In genomic region chr6:111731404-111732195, GRCh38 we compare ENCODE assay signal across 9 cellular contexts.
DNase-seq lines count a peak whose midpoint lies in the region; ATAC-seq and TF ChIP-seq lines count a peak whose summit lies in the region.
"Had no signal": no experiment of that assay in that cellular context is flagged by ENCODE, and none has a peak within 500 bp of the region (broad histone marks: within the 10 kb centered on the region; RNA-seq: fewer than 3 reads in every experiment).

No MANE protein-coding gene starts in this region.

- no peaks in the 10 kb centered on the region for H3K27me3 Mint-ChIP-seq in effector memory CD8-positive, alpha-beta T cell
- no peaks in the 10 kb centered on the region for H3K27me3 Mint-ChIP-seq in natural killer cell treated with Interleukin-12 subunit alpha and Interleukin-12 subunit beta and Interleukin-15 and Interleukin-18, amount 100 ng/mL, for 72 hours

- peak; percentile 38 for DNase-seq in GM12865 (ENCODE audit: low read depth)
- DNase-seq in MV-4-11 (lab: John Stamatoyannopoulos, UW): peak; percentile 55
- no peak for DNase-seq in effector memory CD8-positive, alpha-beta T cell
- DNase-seq in natural killer cell treated with Interleukin-12 subunit alpha and Interleukin-12 subunit beta and Interleukin-15 and Interleukin-18, amount 100 ng/mL, for 72 hours (ENCODE audit: low spot score): peak; percentile 71
- DNase-seq in DMS79 (lab: John Stamatoyannopoulos, UW): no peak
- no peak for DNase-seq in adrenal gland
- no peak for DNase-seq in stimulated activated naive CD4-positive, alpha-beta T cell (lab: John Stamatoyannopoulos, UW)
- no peak for DNase-seq in lower leg skin (ENCODE audit: low spot score in 2 of 2)
- DNase-seq: NCI-H1048 had no signal

- peak; percentile 68 for ATAC-seq in effector memory CD8-positive, alpha-beta T cell (replicated peaks)
- ATAC-seq in natural killer cell treated with Interleukin-12 subunit alpha and Interleukin-12 subunit beta and Interleukin-15 and Interleukin-18, amount 100 ng/mL, for 72 hours: peak; percentile 67 to 81

- H3K36me3 Mint-ChIP-seq in effector memory CD8-positive, alpha-beta T cell (ENCODE audit: insufficient read depth): peaks cover 61% of the 10 kb centered on the region
- peaks cover 23% of the 10 kb centered on the region for H3K36me3 Mint-ChIP-seq in natural killer cell treated with Interleukin-12 subunit alpha and Interleukin-12 subunit beta and Interleukin-15 and Interleukin-18, amount 100 ng/mL, for 72 hours

- TF ChIP-seq CTCF in GM12865 (IDR thresholded peaks at IDR 0.05; ENCODE audit: insufficient read depth, low read depth, low read length, missing control alignments) (no peak), adrenal gland (IDR thresholded peaks at IDR 0.05) (no peak), lower leg skin (IDR thresholded peaks at IDR 0.05) (no peak)

- peaks cover 60 to 88% of the 10 kb centered on the region in 2 donors for H3K4me1 Mint-ChIP-seq in effector memory CD8-positive, alpha-beta T cell (ENCODE audit: low read depth in 2 of 2)
- H3K4me1 Mint-ChIP-seq in natural killer cell treated with Interleukin-12 subunit alpha and Interleukin-12 subunit beta and Interleukin-15 and Interleukin-18, amount 100 ng/mL, for 72 hours (ENCODE audit: low read depth in 2 of 2): peaks cover 75 to 82% of the 10 kb centered on the region in 2 donors

- no peaks in the 10 kb centered on the region for H3K36me3 ChIP-seq in adrenal gland (replicated peaks in 1 of 2)

- peak overlapping the region; percentile 17 to 53 for H3K4me3 Mint-ChIP-seq in effector memory CD8-positive, alpha-beta T cell
- peak overlapping the region; percentile 69 for H3K4me3 Mint-ChIP-seq in natural killer cell treated with Interleukin-12 subunit alpha and Interleukin-12 subunit beta and Interleukin-15 and Interleukin-18, amount 100 ng/mL, for 72 hours

- no peaks in the 10 kb centered on the region for H3K9me3 Mint-ChIP-seq in effector memory CD8-positive, alpha-beta T cell
- no peaks in the 10 kb centered on the region for H3K9me3 Mint-ChIP-seq in natural killer cell treated with Interleukin-12 subunit alpha and Interleukin-12 subunit beta and Interleukin-15 and Interleukin-18, amount 100 ng/mL, for 72 hours

- H3K27ac Mint-ChIP-seq in effector memory CD8-positive, alpha-beta T cell: peak overlapping the region; percentile 92 to 94
- H3K27ac Mint-ChIP-seq in natural killer cell treated with Interleukin-12 subunit alpha and Interleukin-12 subunit beta and Interleukin-15 and Interleukin-18, amount 100 ng/mL, for 72 hours: peak overlapping the region in 1 of 2 donors; percentile 85

- no peaks in the 10 kb centered on the region for H3K4me1 ChIP-seq in adrenal gland (replicated peaks in 1 of 2)

- TF ChIP-seq POLR2A in adrenal gland (IDR thresholded peaks at IDR 0.05) (no peak), lower leg skin (IDR thresholded peaks at IDR 0.05) (no peak)

- WGBS in adrenal gland, 4 donors: 54 to 69% (median 65%) methylated on average over 4 to 6 of the region's 6 CpGs
- WGBS in lower leg skin, 2 donors: 52 to 64% methylated on average over 6 of the region's 6 CpGs

- H3K27ac ChIP-seq in adrenal gland: peak overlapping the region in 1 of 5 donors; percentile 20

- H3K9me3 ChIP-seq in adrenal gland (replicated peaks in 1 of 3): no peaks in the 10 kb centered on the region

- no peaks in the 10 kb centered on the region for H3K27me3 ChIP-seq in adrenal gland

- intact Hi-C loops in adrenal gland (cut with DNase I) (no loop called here), lower leg skin (cut with DNase I; ENCODE audit: low total_unique reads) (no loop called here)

- H3K4me3 ChIP-seq in GM12865 (ENCODE audit: low read depth, low read length): no peak overlapping the region
- no peak overlapping the region for H3K4me3 ChIP-seq in adrenal gland
- no peak overlapping the region for H3K4me3 ChIP-seq in lower leg skin (ENCODE audit: low read depth, poor library complexity, severe bottlenecking)

Comparison
In these comparisons a context has a peak if more than half of its experiments do, and no peak if none do; other contexts are left out.
1. DNase-seq: peak in GM12865 (single experiment), MV-4-11 (single experiment) and natural killer cell treated with Interleukin-12 subunit alpha and Interleukin-12 subunit beta and Interleukin-15 and Interleukin-18, amount 100 ng/mL, for 72 hours (single experiment); none in effector memory CD8-positive, alpha-beta T cell (0 of 3), DMS79 (single experiment), adrenal gland (0 of 7), stimulated activated naive CD4-positive, alpha-beta T cell (0 of 6) and lower leg skin (0 of 2).